13 cellular contexts compared by ENCODE assay signal in the genomic region with DNA sequence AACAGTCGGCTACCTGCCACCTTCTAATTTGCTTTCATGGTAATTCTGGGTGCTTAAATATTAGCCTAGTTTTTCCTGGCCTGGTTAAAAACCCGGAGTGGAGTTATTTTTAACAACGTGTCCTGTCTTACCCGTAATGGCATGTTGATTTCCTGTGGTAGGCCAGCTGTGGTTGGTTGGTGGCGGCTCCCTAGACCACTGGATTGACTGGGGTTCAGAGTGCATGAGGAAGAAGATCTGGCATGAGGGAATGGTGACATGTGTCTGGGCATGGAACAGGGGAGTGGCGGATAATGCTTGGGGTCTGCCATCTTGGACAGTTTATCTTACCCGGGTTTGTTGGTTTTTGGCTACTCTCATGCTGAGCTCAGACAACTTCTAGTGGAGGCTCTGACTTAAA.
"Had no signal": no experiment of that assay in that cellular context is flagged by ENCODE, and none has a peak within 500 bp of the region (broad histone marks: within the 10 kb centered on the region; RNA-seq: fewer than 3 reads in every experiment).

No MANE protein-coding gene starts in this region.

- H3K27me3 ChIP-seq: spleen had no signal

- H3K4me3 ChIP-seq: spleen had no signal

- H3K4me1 ChIP-seq: parathyroid adenoma had no signal

- DNase-seq: activated CD4-positive, alpha-beta T cell treated with anti-CD3 and anti-CD28 coated beads, Interleukin-2, amount 10 ng/mL, durations not matched to agents 7 days and 5 days; activated CD8-positive, alpha-beta memory T cell treated with anti-CD3 and anti-CD28 coated beads, Interleukin-2, amount 10 ng/mL, durations not matched to agents 7 days and 5 days; activated effector memory CD4-positive, alpha-beta T cell treated with Interleukin-2 at 50 U/mL for 16 hours; activated T-cell treated with anti-CD3 and anti-CD28 coated beads, Interleukin-2, amount 50 U/mL, for 24 hours; amniotic stem cell; dermis blood vessel endothelial cell; hypothalamus; spleen; stimulated activated CD4-positive, alpha-beta T cell treated with anti-CD3 and anti-CD28 coated beads, Interleukin-1b, Interleukin-23, amount 100 ng/mL, for 48 hours; stimulated activated naive B cell treated with anti-CD40 and anti-IgM and Interleukin-4, amounts not matched to agents 10 μg/mL and 1 μg/mL and 100 μg/mL, for 72 hours; substantia nigra; T-helper 1 cell had no signal

- H3K9me3 ChIP-seq: spleen had no signal

- H3K27ac ChIP-seq: parathyroid adenoma, spleen had no signal

- H3K9ac ChIP-seq: parathyroid adenoma had no signal
